In genomic region chr16:66507731-66508239, GRCh38 we compare ENCODE assay signal across 26 cellular contexts. TPM values are rescaled to one million over a fixed set of nuclear protein-coding genes. Genes with fewer than 3 reads are reported as not detected.
DNase-seq lines count a peak whose midpoint lies in the region; ATAC-seq and TF ChIP-seq lines count a peak whose summit lies in the region.
"Had no signal": no experiment of that assay in that cellular context is flagged by ENCODE, and none has a peak within 500 bp of the region (broad histone marks: within the 10 kb centered on the region; RNA-seq: fewer than 3 reads in every experiment).

No MANE protein-coding gene starts in this region.

- no peaks in the 10 kb centered on the region for H3K9me3 Mint-ChIP-seq in MCF 10A (ENCODE audit: unreplicated experiment)
- no peaks in the 10 kb centered on the region for H3K9me3 Mint-ChIP-seq in osteocyte (ENCODE audit: unreplicated experiment)
- no peaks in the 10 kb centered on the region for H3K9me3 Mint-ChIP-seq in type B pancreatic cell
- H3K9me3 Mint-ChIP-seq: dendritic cell treated with granulocyte-macrophage colony-stimulating factor and Interleukin-4, amounts not matched to agents 40 ng/mL and 50 ng/mL, for 4 days; mesothelial cell of epicardium; naive thymus-derived CD8-positive, alpha-beta T cell; stimulated activated naive CD8-positive, alpha-beta T cell treated with anti-CD3 and anti-CD28 coated beads, Interleukin-15, amount 100 ng/mL, for 72 hours had no signal

- POLR2A ChIA-PET in MCF 10A (lab: Yijun Ruan, JAX), result interaction anchor here (0.6 to 6.5 kb wide), 16 partner anchors 10 to 319 kb away, joined by 3 to 97 read pairs (median 4); partner anchors contain the start of genes CKLF and TK2

- H3K4me3 Mint-ChIP-seq in MCF 10A (ENCODE audit: unreplicated experiment), result peak overlapping the region; percentile 22
- peak overlapping the region; percentile 12 for H3K4me3 Mint-ChIP-seq in osteocyte (ENCODE audit: unreplicated experiment)
- no peak overlapping the region for H3K4me3 Mint-ChIP-seq in type B pancreatic cell
- H3K4me3 Mint-ChIP-seq: B cell; dendritic cell treated with granulocyte-macrophage colony-stimulating factor and Interleukin-4, amounts not matched to agents 40 ng/mL and 50 ng/mL, for 4 days; mesothelial cell of epicardium; naive thymus-derived CD8-positive, alpha-beta T cell; stimulated activated naive CD8-positive, alpha-beta T cell treated with anti-CD3 and anti-CD28 coated beads, Interleukin-15, amount 100 ng/mL, for 72 hours; T-helper 17 cell had no signal

- DNase-seq in MCF 10A (ENCODE audit: unreplicated experiment), result no peak
- no peak for DNase-seq in breast epithelium (ENCODE audit: low spot score in 2 of 2)
- DNase-seq in epithelial cell of prostate (ENCODE audit: low read depth, low spot score), result no peak
- no peak for DNase-seq in osteocyte (ENCODE audit: extremely low spot score, unreplicated experiment)
- no peak for DNase-seq in type B pancreatic cell (ENCODE audit: extremely low spot score, unreplicated experiment)
- no peak for DNase-seq in HK-2 (ENCODE audit: unreplicated experiment)
- no peak for DNase-seq in vagina (ENCODE audit: extremely low spot score in 2 of 2)
- DNase-seq: activated CD4-positive, alpha-beta T cell treated with anti-CD3 and anti-CD28 coated beads for 48 hours; activated CD8-positive, alpha-beta memory T cell treated with anti-CD3 and anti-CD28 coated beads, Interleukin-2, amount 50 U/mL, for 4 hours; activated naive CD4-positive, alpha-beta T cell treated with anti-CD3 and anti-CD28 coated beads, Interleukin-2, amount 50 U/mL, for 16 hours; caudate nucleus; DND-41; glutamatergic neuron; naive thymus-derived CD8-positive, alpha-beta T cell; NCI-H1694 treated with DMSO at 0.1 percent for 48 hours; NCI-H526 treated with DMSO at 0.1 percent for 48 hours; right cardiac atrium; RPMI8226; SK-N-SH; stimulated activated CD4-positive, alpha-beta T cell treated with anti-CD3 and anti-CD28 coated beads, Interleukin-4, amount 100 ng/mL, for 4 hours; stimulated activated naive CD8-positive, alpha-beta T cell treated with anti-CD3 and anti-CD28 coated beads, Interleukin-15, amount 100 ng/mL, for 72 hours; T-helper 17 cell had no signal

- H3K36me3 ChIP-seq in breast epithelium (no peaks in the 10 kb centered on the region), vagina (no peaks in the 10 kb centered on the region)

- H3K36me3 Mint-ChIP-seq in MCF 10A (ENCODE audit: insufficient read depth, unreplicated experiment) (peaks cover 37% of the 10 kb centered on the region), osteocyte (ENCODE audit: unreplicated experiment) (peaks cover 5% of the 10 kb centered on the region), type B pancreatic cell (peaks cover 9% of the 10 kb centered on the region)

- H3K27me3 ChIP-seq in breast epithelium (no peaks in the 10 kb centered on the region), vagina (no peaks in the 10 kb centered on the region)

- H3K4me1 ChIP-seq in breast epithelium, result peaks cover 14 to 24% of the 10 kb centered on the region in 2 donors
- H3K4me1 ChIP-seq in vagina, result peaks cover 53% of the 10 kb centered on the region

- CTCF ChIA-PET in MCF 10A (lab: Yijun Ruan, JAX), result interaction anchor here (0.6 to 2.3 kb wide), 11 partner anchors 24 to 367 kb away, joined by 3 to 8 read pairs (median 4); no protein-coding TSS in a partner anchor

- no peak for ATAC-seq in HG02852 (IDR thresholded peaks at IDR 0.05; ENCODE audit: unreplicated experiment)
- ATAC-seq: naive thymus-derived CD8-positive, alpha-beta T cell; stimulated activated naive CD8-positive, alpha-beta T cell treated with anti-CD3 and anti-CD28 coated beads, Interleukin-15, amount 100 ng/mL, for 72 hours; T-helper 17 cell had no signal

- H3K9me3 ChIP-seq in breast epithelium (no peaks in the 10 kb centered on the region), vagina (no peaks in the 10 kb centered on the region)
- H3K9me3 ChIP-seq: SK-N-SH had no signal

- H3K27ac ChIP-seq in breast epithelium (peak overlapping the region in 1 of 2 donors; percentile 73), epithelial cell of prostate (peak overlapping the region; percentile 59), vagina (no peak overlapping the region)

- H3K27ac Mint-ChIP-seq in MCF 10A (ENCODE audit: low read depth, unreplicated experiment) (peak overlapping the region; percentile 69), osteocyte (ENCODE audit: unreplicated experiment) (peak overlapping the region; percentile 87), type B pancreatic cell (peak overlapping the region; percentile 91)
- H3K27ac Mint-ChIP-seq: B cell; dendritic cell treated with granulocyte-macrophage colony-stimulating factor and Interleukin-4, amounts not matched to agents 40 ng/mL and 50 ng/mL, for 4 days; mesothelial cell of epicardium; naive thymus-derived CD8-positive, alpha-beta T cell; T-helper 17 cell had no signal

- TF ChIP-seq CTCF in MCF 10A (IDR thresholded peaks at IDR 0.05; ENCODE audit: unreplicated experiment) (no peak), breast epithelium (IDR thresholded peaks at IDR 0.05) (no peak), osteocyte (IDR thresholded peaks at IDR 0.05) (no peak), type B pancreatic cell (conservative IDR thresholded peaks at IDR 0.05) (no peak), vagina (IDR thresholded peaks at IDR 0.05) (no peak)

- H3K4me1 Mint-ChIP-seq in MCF 10A (ENCODE audit: insufficient read depth, unreplicated experiment) (peaks cover 71% of the 10 kb centered on the region), osteocyte (ENCODE audit: unreplicated experiment) (peaks cover 62% of the 10 kb centered on the region), type B pancreatic cell (ENCODE audit: unreplicated experiment) (peaks cover 15% of the 10 kb centered on the region)

- H3K4me3 ChIP-seq in breast epithelium (no peak overlapping the region), vagina (no peak overlapping the region)

- TF ChIP-seq POLR2A in breast epithelium (IDR thresholded peaks at IDR 0.05), result no peak
- TF ChIP-seq POLR2A in vagina (IDR thresholded peaks at IDR 0.05), result no peak

- intact Hi-C loops in MCF 10A (cut with micrococcal nuclease) (loop anchor here (2.0 kb wide), 1 partner anchor 45 kb away; the partner anchor contains the start of gene CKLF), breast epithelium (cut with DNase I; ENCODE audit: low total_unique reads) (no loop called here), vagina (cut with DNase I) (loop anchor here (10.0 kb wide), 1 partner anchor 47 kb away; the partner anchor contains the start of genes CKLF and TK2)

- no TSS peak for BruUV-seq in MCF 10A (replicated peaks; lab: Mats Ljungman, UMichigan)

- H3K27me3 Mint-ChIP-seq in MCF 10A (ENCODE audit: insufficient read depth, unreplicated experiment), result no peaks in the 10 kb centered on the region
- H3K27me3 Mint-ChIP-seq in osteocyte (ENCODE audit: unreplicated experiment), result no peaks in the 10 kb centered on the region
- no peaks in the 10 kb centered on the region for H3K27me3 Mint-ChIP-seq in type B pancreatic cell
- H3K27me3 Mint-ChIP-seq: dendritic cell treated with granulocyte-macrophage colony-stimulating factor and Interleukin-4, amounts not matched to agents 40 ng/mL and 50 ng/mL, for 4 days; naive thymus-derived CD8-positive, alpha-beta T cell; stimulated activated naive CD8-positive, alpha-beta T cell treated with anti-CD3 and anti-CD28 coated beads, Interleukin-15, amount 100 ng/mL, for 72 hours; T-helper 17 cell had no signal

RNA-seq across cellular contexts. Expression of gene TK2, which starts 42.1 kb away (rescaled TPM):
- 31.2 and 38.2 TPM in 2 replicates for total RNA-seq in MCF 10A (2022)
- 10 to 100 TPM; 33.1 to 98.4 (median 40.4) TPM for total RNA-seq in breast epithelium
- total RNA-seq in osteocyte, result 33.2 and 37.4 TPM in 2 replicates
- total RNA-seq in type B pancreatic cell (ENCODE audit: low replicate concordance), result 14.6 and 18.4 TPM in 2 replicates
- total RNA-seq in vagina, result 43.2 TPM

RNA-seq across cellular contexts. Expression of gene CKLF, which starts 44.6 kb away (rescaled TPM):
- total RNA-seq in MCF 10A (2022), result 41.3 and 57.8 TPM in 2 replicates
- total RNA-seq in breast epithelium, result 10 to 100 TPM; 36.6 to 62.6 (median 44.9) TPM
- 41.5 and 42.5 TPM in 2 replicates for total RNA-seq in osteocyte
- total RNA-seq in type B pancreatic cell (ENCODE audit: low replicate concordance), result 21.2 and 36.3 TPM in 2 replicates
- total RNA-seq in vagina, result 52.3 TPM

RNA-seq across cellular contexts. Expression of gene CMTM1, which starts 58.5 kb away (rescaled TPM):
- 2.1 and 4.8 TPM in 2 replicates for total RNA-seq in MCF 10A (2022)
- 1 to 10 TPM; 1.6 to 2.9 (median 1.9) TPM for total RNA-seq in breast epithelium
- total RNA-seq in osteocyte, result 7.8 and 8.0 TPM in 2 replicates
- 3.4 and 8.4 TPM in 2 replicates for total RNA-seq in type B pancreatic cell (ENCODE audit: low replicate concordance)
- total RNA-seq in vagina, result not detected
